8 cellular contexts compared by ENCODE assay signal in genomic region chr4:102430511-102430910, GRCh38.
DNase-seq lines count a peak whose midpoint lies in the region; ATAC-seq and TF ChIP-seq lines count a peak whose summit lies in the region.

No MANE protein-coding gene starts in this region.

- ATAC-seq in GM21360 (IDR thresholded peaks at IDR 0.05; ENCODE audit: unreplicated experiment), result peak; percentile 11
- no peak for ATAC-seq in WTC11
- no peak for ATAC-seq in right cardiac atrium
- no peak for ATAC-seq in GM21423 (IDR thresholded peaks at IDR 0.05; ENCODE audit: unreplicated experiment)
- ATAC-seq in HG02852 (IDR thresholded peaks at IDR 0.05; ENCODE audit: unreplicated experiment), result no peak

- peak overlapping the region; percentile 78 for H3K4me2 ChIP-seq in skeletal muscle satellite cell (ENCODE audit: low read length)

- no peaks in the 10 kb centered on the region for H3K36me3 Mint-ChIP-seq in WTC11

- H3K9me3 Mint-ChIP-seq in WTC11, result peaks cover 6% of the 10 kb centered on the region

- peaks cover 3% of the 10 kb centered on the region for H3K79me2 ChIP-seq in ACC112 (ENCODE audit: control insufficient read depth, insufficient read depth, low read length, unreplicated experiment)

- peaks cover 15% of the 10 kb centered on the region for H3K4me1 Mint-ChIP-seq in WTC11

- peak overlapping the region; percentile 95 for H3K4me3 ChIP-seq in ACC112 (ENCODE audit: low read depth, low read length)
- H3K4me3 ChIP-seq in right cardiac atrium (ENCODE audit: low read length), result peak overlapping the region; percentile 97
- peak overlapping the region; percentile 64 for H3K4me3 ChIP-seq in skeletal muscle satellite cell (ENCODE audit: low read length)

- TF ChIP-seq CTCF in WTC11 (IDR thresholded peaks at IDR 0.05), result no peak

- H3K4me1 ChIP-seq in ACC112 (ENCODE audit: control insufficient read depth, insufficient read depth, low read length, unreplicated experiment) (peaks cover 7% of the 10 kb centered on the region), right cardiac atrium (ENCODE audit: control insufficient read depth, insufficient read depth, low read length) (no peaks in the 10 kb centered on the region), skeletal muscle satellite cell (ENCODE audit: control insufficient read depth, insufficient read depth, low read length) (peaks cover 13% of the 10 kb centered on the region)

- WGBS in right cardiac atrium, result 23% methylated on average over 2 of the region's 2 CpGs

- CTCF ChIA-PET in WTC11 (lab: Charles Lee), result interaction anchor here (0.6 to 2.9 kb wide), 81 partner anchors 8 to 1881 kb away, joined by 3 to 34 read pairs (median 4); partner anchors contain the start of gene SLC39A8

- H3K27ac ChIP-seq in ACC112 (ENCODE audit: low read depth, low read length) (peak overlapping the region; percentile 82), right cardiac atrium (ENCODE audit: low read length) (no peak overlapping the region)

- H3K27me3 ChIP-seq in ACC112 (ENCODE audit: insufficient read depth, low read length) (no peaks in the 10 kb centered on the region), right cardiac atrium (ENCODE audit: control insufficient read depth, insufficient read depth) (no peaks in the 10 kb centered on the region), skeletal muscle satellite cell (ENCODE audit: control insufficient read depth, insufficient read depth, low read length) (no peaks in the 10 kb centered on the region)

- DNase-seq in WTC11 (ENCODE audit: low spot score) (no peak), right cardiac atrium (no peak), AG20443 (ENCODE audit: low spot score) (no peak)

- H3K9ac ChIP-seq in skeletal muscle satellite cell (ENCODE audit: low read depth, low read length), result peak overlapping the region; percentile 79

- POLR2A ChIA-PET in WTC11 (lab: Charles Lee), result interaction anchor here (0.5 to 0.9 kb wide), 5 partner anchors 13 to 120 kb away, joined by 3 to 10 read pairs (median 3); partner anchors contain the start of gene SLC39A8

- no peaks in the 10 kb centered on the region for H3K36me3 ChIP-seq in ACC112 (ENCODE audit: insufficient read depth, low read length)
- H3K36me3 ChIP-seq in skeletal muscle satellite cell (ENCODE audit: insufficient read depth, low read length), result no peaks in the 10 kb centered on the region

- H2AFZ ChIP-seq in ACC112 (ENCODE audit: low read length, unreplicated experiment), result peak overlapping the region; percentile 92

- H3K9me3 ChIP-seq in right cardiac atrium (ENCODE audit: control insufficient read depth, low read length) (no peaks in the 10 kb centered on the region), skeletal muscle satellite cell (replicated peaks; ENCODE audit: low read length) (no peaks in the 10 kb centered on the region)

- intact Hi-C loops in right cardiac atrium (cut with DNase I), result no loop called here

- H3K27me3 Mint-ChIP-seq in WTC11 (ENCODE audit: low read depth), result no peaks in the 10 kb centered on the region

- H3K4me3 Mint-ChIP-seq in WTC11, result peak overlapping the region; percentile 75

- peak overlapping the region; percentile 67 for H3K27ac Mint-ChIP-seq in WTC11

TF ChIP-seq in WTC11, 78 proteins besides CTCF, POLR2A, EP300 and RAD21:
- TF ChIP-seq FOXK1 (CRISPR knock-in tag; IDR thresholded peaks at IDR 0.05) (no peak), SP1 (CRISPR knock-in tag; conservative IDR thresholded peaks at IDR 0.05) (no peak), TCF7 (CRISPR knock-in tag; IDR thresholded peaks at IDR 0.05; ENCODE audit: low read depth) (no peak), NR3C1 (CRISPR knock-in tag; conservative IDR thresholded peaks at IDR 0.05; ENCODE audit: low read depth) (no peak), GABPB1 (CRISPR knock-in tag; IDR thresholded peaks at IDR 0.05) (no peak), CBFB (CRISPR knock-in tag; IDR thresholded peaks at IDR 0.05; ENCODE audit: low read depth) (no peak), TEAD4 (CRISPR knock-in tag; IDR thresholded peaks at IDR 0.05) (no peak), ERG (CRISPR knock-in tag; IDR thresholded peaks at IDR 0.05) (no peak), CREB1 (CRISPR knock-in tag; IDR thresholded peaks at IDR 0.05) (no peak), ZNF423 (CRISPR knock-in tag; IDR thresholded peaks at IDR 0.05) (no peak), E2F1 (CRISPR knock-in tag; IDR thresholded peaks at IDR 0.05) (no peak), ZSCAN18 (CRISPR knock-in tag; IDR thresholded peaks at IDR 0.05) (no peak), ZMAT4 (CRISPR knock-in tag; IDR thresholded peaks at IDR 0.05) (no peak), SMAD3 (CRISPR knock-in tag; IDR thresholded peaks at IDR 0.05; ENCODE audit: borderline replicate concordance) (no peak), RORB (CRISPR knock-in tag; IDR thresholded peaks at IDR 0.05) (no peak), ZNF671 (CRISPR knock-in tag; IDR thresholded peaks at IDR 0.05) (no peak), AR (CRISPR knock-in tag; IDR thresholded peaks at IDR 0.05) (no peak)
